Comparison of ENCODE assay signal across 1 cellular context in the genomic region with DNA sequence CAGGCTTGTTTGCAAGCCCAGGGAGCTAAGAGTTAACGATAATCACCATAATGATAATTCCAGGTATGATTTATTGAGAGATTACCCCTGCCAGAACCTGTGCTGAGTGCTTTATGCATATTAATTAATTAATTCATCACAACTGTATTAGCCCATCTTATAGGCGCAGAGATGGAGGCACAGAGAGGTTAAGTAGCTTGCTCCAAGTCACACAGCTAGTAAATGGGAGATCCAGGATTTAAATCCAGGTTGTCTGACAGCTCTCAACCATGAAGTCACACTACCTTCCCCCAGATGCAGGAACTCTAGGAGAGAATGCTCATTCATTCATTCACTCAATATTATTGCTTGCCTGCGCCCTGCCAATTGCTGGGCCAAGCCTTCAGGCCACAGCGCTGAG.
A peak's percentile ranks its signal among the peaks of the same experiment; 100 is the strongest.
TF ChIP-seq lines count a peak whose summit lies in the region.

No MANE protein-coding gene starts in this region.

TF ChIP-seq in K562, 482 proteins besides CTCF, POLR2A, EP300 and RAD21 (continued from another document):
- TF ChIP-seq, protein P1, sequence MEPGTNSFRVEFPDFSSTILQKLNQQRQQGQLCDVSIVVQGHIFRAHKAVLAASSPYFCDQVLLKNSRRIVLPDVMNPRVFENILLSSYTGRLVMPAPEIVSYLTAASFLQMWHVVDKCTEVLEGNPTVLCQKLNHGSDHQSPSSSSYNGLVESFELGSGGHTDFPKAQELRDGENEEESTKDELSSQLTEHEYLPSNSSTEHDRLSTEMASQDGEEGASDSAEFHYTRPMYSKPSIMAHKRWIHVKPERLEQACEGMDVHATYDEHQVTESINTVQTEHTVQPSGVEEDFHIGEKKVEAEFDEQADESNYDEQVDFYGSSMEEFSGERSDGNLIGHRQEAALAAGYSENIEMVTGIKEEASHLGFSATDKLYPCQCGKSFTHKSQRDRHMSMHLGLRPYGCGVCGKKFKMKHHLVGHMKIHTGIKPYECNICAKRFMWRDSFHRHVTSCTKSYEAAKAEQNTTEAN (CRISPR knock-in tag; IDR thresholded peaks at IDR 0.05): no peak
- TF ChIP-seq ASH1L (IDR thresholded peaks at IDR 0.05; ENCODE audit: borderline replicate concordance, low read depth, partially characterized antibody): no peak
- no peak for TF ChIP-seq PHF20 (IDR thresholded peaks at IDR 0.05; ENCODE audit: partially characterized antibody)
- TF ChIP-seq CBX3 (IDR thresholded peaks at IDR 0.05; ENCODE audit: borderline replicate concordance in 1 of 2, low read length in 2 of 2): no peak
- no peak for TF ChIP-seq POLR2B (IDR thresholded peaks at IDR 0.05; ENCODE audit: low read depth, partially characterized antibody)
- TF ChIP-seq ZFP36 (IDR thresholded peaks at IDR 0.05; ENCODE audit: low read depth, low read length, partially characterized antibody): peak; percentile 65
- TF ChIP-seq NR2C2 (CRISPR knock-in tag; IDR thresholded peaks at IDR 0.05): no peak
- no peak for TF ChIP-seq NR2C2 (tag; IDR thresholded peaks at IDR 0.05)
- TF ChIP-seq ZNF76 (CRISPR knock-in tag; IDR thresholded peaks at IDR 0.05; ENCODE audit: borderline replicate concordance): no peak
- no peak for TF ChIP-seq NFYB (IDR thresholded peaks at IDR 0.05; ENCODE audit: extremely low read depth, insufficient read length)
- TF ChIP-seq, protein P2, sequence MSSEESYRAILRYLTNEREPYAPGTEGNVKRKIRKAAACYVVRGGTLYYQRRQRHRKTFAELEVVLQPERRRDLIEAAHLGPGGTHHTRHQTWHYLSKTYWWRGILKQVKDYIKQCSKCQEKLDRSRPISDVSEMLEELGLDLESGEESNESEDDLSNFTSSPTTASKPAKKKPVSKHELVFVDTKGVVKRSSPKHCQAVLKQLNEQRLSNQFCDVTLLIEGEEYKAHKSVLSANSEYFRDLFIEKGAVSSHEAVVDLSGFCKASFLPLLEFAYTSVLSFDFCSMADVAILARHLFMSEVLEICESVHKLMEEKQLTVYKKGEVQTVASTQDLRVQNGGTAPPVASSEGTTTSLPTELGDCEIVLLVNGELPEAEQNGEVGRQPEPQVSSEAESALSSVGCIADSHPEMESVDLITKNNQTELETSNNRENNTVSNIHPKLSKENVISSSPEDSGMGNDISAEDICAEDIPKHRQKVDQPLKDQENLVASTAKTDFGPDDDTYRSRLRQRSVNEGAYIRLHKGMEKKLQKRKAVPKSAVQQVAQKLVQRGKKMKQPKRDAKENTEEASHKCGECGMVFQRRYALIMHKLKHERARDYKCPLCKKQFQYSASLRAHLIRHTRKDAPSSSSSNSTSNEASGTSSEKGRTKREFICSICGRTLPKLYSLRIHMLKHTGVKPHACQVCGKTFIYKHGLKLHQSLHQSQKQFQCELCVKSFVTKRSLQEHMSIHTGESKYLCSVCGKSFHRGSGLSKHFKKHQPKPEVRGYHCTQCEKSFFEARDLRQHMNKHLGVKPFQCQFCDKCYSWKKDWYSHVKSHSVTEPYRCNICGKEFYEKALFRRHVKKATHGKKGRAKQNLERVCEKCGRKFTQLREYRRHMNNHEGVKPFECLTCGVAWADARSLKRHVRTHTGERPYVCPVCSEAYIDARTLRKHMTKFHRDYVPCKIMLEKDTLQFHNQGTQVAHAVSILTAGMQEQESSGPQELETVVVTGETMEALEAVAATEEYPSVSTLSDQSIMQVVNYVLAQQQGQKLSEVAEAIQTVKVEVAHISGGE (CRISPR knock-in tag; IDR thresholded peaks at IDR 0.05): no peak
